10 cellular contexts compared by ENCODE assay signal in genomic region chr14:20278414-20278813, GRCh38. TPM values are rescaled to one million over a fixed set of nuclear protein-coding genes. Genes with fewer than 3 reads are reported as not detected.
A peak's percentile ranks its signal among the peaks of the same experiment; 100 is the strongest.
DNase-seq lines count a peak whose midpoint lies in the region; ATAC-seq and TF ChIP-seq lines count a peak whose summit lies in the region.
"Had no signal": no experiment of that assay in that cellular context is flagged by ENCODE, and none has a peak within 500 bp of the region (broad histone marks: within the 10 kb centered on the region; RNA-seq: fewer than 3 reads in every experiment).

No MANE protein-coding gene starts in this region.

- H3K27ac ChIP-seq in A673 (ENCODE audit: low read depth, low read length, poor library complexity, severe bottlenecking) (no peak overlapping the region), psoas muscle (no peak overlapping the region)
- no peak overlapping the region for H3K27ac ChIP-seq in CD8-positive, alpha-beta T cell (ENCODE audit: low read depth, low read length)

- no TSS peak for BruUV-seq in A673 (replicated peaks; lab: Mats Ljungman, UMichigan)

- H3K9me3 Mint-ChIP-seq in CD8-positive, alpha-beta T cell = peaks cover 12% of the 10 kb centered on the region
- peaks cover 10% of the 10 kb centered on the region for H3K9me3 Mint-ChIP-seq in central memory CD8-positive, alpha-beta T cell

- CTCF ChIA-PET in A673 (lab: Charles Lee) = no interaction called here
- CTCF ChIA-PET in CD8-positive, alpha-beta T cell (lab: Charles Lee) = no interaction called here

- peak overlapping the region; percentile 16 for H3K27ac Mint-ChIP-seq in CD8-positive, alpha-beta T cell
- peak overlapping the region; percentile 5 for H3K27ac Mint-ChIP-seq in central memory CD8-positive, alpha-beta T cell (ENCODE audit: low read depth)

- H3K4me3 ChIP-seq in A673 (ENCODE audit: low read depth, low read length, poor library complexity, severe bottlenecking) (no peak overlapping the region), NB4 (ENCODE audit: low read depth, low read length) (no peak overlapping the region), psoas muscle (no peak overlapping the region)
- no peak overlapping the region for H3K4me3 ChIP-seq in CD8-positive, alpha-beta T cell (ENCODE audit: low read depth, low read length)

- peaks cover 15% of the 10 kb centered on the region for H3K9me3 ChIP-seq in A673 (ENCODE audit: low read depth, low read length, poor library complexity, severe bottlenecking)
- no peaks in the 10 kb centered on the region for H3K9me3 ChIP-seq in CD8-positive, alpha-beta T cell (ENCODE audit: low read length)
- H3K9me3 ChIP-seq in psoas muscle = peaks cover 5% of the 10 kb centered on the region

- WGBS in psoas muscle, 3 donors = 40 to 50% (median 50%) methylated on average over 1 of the region's 1 CpG

- TF ChIP-seq CTCF in A673 (conservative IDR thresholded peaks at IDR 0.05; ENCODE audit: low read depth, low read length) (no peak), NB4 (IDR thresholded peaks at IDR 0.05; ENCODE audit: low read depth, low read length) (no peak), GM20000 (IDR thresholded peaks at IDR 0.05; ENCODE audit: extremely low read depth, missing control alignments) (no peak), psoas muscle (IDR thresholded peaks at IDR 0.05) (no peak)
- TF ChIP-seq CTCF in CD8-positive, alpha-beta T cell (IDR thresholded peaks at IDR 0.05) = no peak

- TF ChIP-seq POLR2A in NB4 (IDR thresholded peaks at IDR 0.05; ENCODE audit: extremely low read depth, insufficient read length) = no peak

- H3K4me1 Mint-ChIP-seq in CD8-positive, alpha-beta T cell (ENCODE audit: low read depth) = peaks cover 27% of the 10 kb centered on the region
- H3K4me1 Mint-ChIP-seq in central memory CD8-positive, alpha-beta T cell = peaks cover 28% of the 10 kb centered on the region

- intact Hi-C loops in A673 (cut with micrococcal nuclease; ENCODE audit: unreplicated experiment) = no loop called here
- intact Hi-C loops in CD8-positive, alpha-beta T cell (cut with DNase I, micrococcal nuclease) = no loop called here
- intact Hi-C loops in psoas muscle (cut with DNase I) = no loop called here

- H3K27me3 ChIP-seq in A673 (replicated peaks; ENCODE audit: insufficient read depth, low read depth, low read length, poor library complexity) (no peaks in the 10 kb centered on the region), psoas muscle (ENCODE audit: insufficient read depth in 3 of 3, low read length in 2 of 3) (no peaks in the 10 kb centered on the region)
- H3K27me3 ChIP-seq in CD8-positive, alpha-beta T cell (ENCODE audit: insufficient read depth, low read length) = no peaks in the 10 kb centered on the region

- POLR2A ChIA-PET in A673 (lab: Charles Lee; ENCODE audit: low non-redundant PET) = interaction anchor here (0.7 kb wide), 1 partner anchor 26 kb away, joined by 3 read pairs; no protein-coding TSS in a partner anchor
- POLR2A ChIA-PET in CD8-positive, alpha-beta T cell (lab: Charles Lee) = interaction anchor here (0.6 kb wide), 1 partner anchor 469 kb away, joined by 7 read pairs; no protein-coding TSS in a partner anchor

- H3K4me3 Mint-ChIP-seq in CD8-positive, alpha-beta T cell = no peak overlapping the region
- H3K4me3 Mint-ChIP-seq in central memory CD8-positive, alpha-beta T cell = no peak overlapping the region

- H3K4me1 ChIP-seq in A673 (ENCODE audit: insufficient read depth, low read length, poor library complexity, severe bottlenecking) (no peaks in the 10 kb centered on the region), psoas muscle (no peaks in the 10 kb centered on the region)
- H3K4me1 ChIP-seq in CD8-positive, alpha-beta T cell (ENCODE audit: insufficient read depth, low read length) = peaks cover 7% of the 10 kb centered on the region

- no peak for ATAC-seq in CD8-positive, alpha-beta T cell
- ATAC-seq in central memory CD8-positive, alpha-beta T cell (replicated peaks; ENCODE audit: extremely low read depth, poor library complexity, severe bottlenecking) = peak; percentile 32
- ATAC-seq in psoas muscle = no peak

- H3K27me3 Mint-ChIP-seq in CD8-positive, alpha-beta T cell (ENCODE audit: low read depth) = no peaks in the 10 kb centered on the region
- no peaks in the 10 kb centered on the region for H3K27me3 Mint-ChIP-seq in central memory CD8-positive, alpha-beta T cell

- H3K36me3 ChIP-seq in A673 (ENCODE audit: insufficient read depth, low read length, poor library complexity, severe bottlenecking) = no peaks in the 10 kb centered on the region
- no peaks in the 10 kb centered on the region for H3K36me3 ChIP-seq in CD8-positive, alpha-beta T cell (ENCODE audit: insufficient read depth, low read length)
- peaks cover 0 to 3% of the 10 kb centered on the region in 2 donors for H3K36me3 ChIP-seq in psoas muscle (ENCODE audit: insufficient read depth in 1 of 2, low read depth in 1 of 2)

- DNase-seq in A673 (ENCODE audit: low spot score) = peak; percentile 40
- DNase-seq in CD8-positive, alpha-beta T cell = peak in 1 of 7 experiments; percentile 30
- peak; percentile 30 for DNase-seq in NB4 (ENCODE audit: low read depth)
- no peak for DNase-seq in central memory CD8-positive, alpha-beta T cell (ENCODE audit: low spot score in 2 of 2)
- no peak for DNase-seq in GM20000 (ENCODE audit: low spot score)
- DNase-seq in iPS-NIHi11 (ENCODE audit: low spot score) = no peak
- no peak for DNase-seq in psoas muscle
- DNase-seq: GF-D8, NCI-H524 treated with DMSO at 0.1 percent for 48 hours, T1000 had no signal

- peaks cover 71% of the 10 kb centered on the region for H3K36me3 Mint-ChIP-seq in CD8-positive, alpha-beta T cell
- H3K36me3 Mint-ChIP-seq in central memory CD8-positive, alpha-beta T cell (ENCODE audit: insufficient read depth) = peaks cover 13% of the 10 kb centered on the region

RNA-seq across cellular contexts. Expression of gene TTC5, which starts 27.3 kb away (rescaled TPM):
- total RNA-seq in A673 (2021) = 31.8 and 31.9 TPM in 2 replicates
- total RNA-seq in CD8-positive, alpha-beta T cell = 1 to 10 TPM; 9.2 to 9.9 TPM
- total RNA-seq in psoas muscle = 10 to 100 TPM in 1 of 4 donors, 1 to 10 TPM in 3; 4.2 to 10.4 (median 7.5) TPM
- polyA plus RNA-seq in psoas muscle = 1 to 10 TPM; 3.2 to 7.6 (median 3.5) TPM

RNA-seq across cellular contexts. Expression of gene OR11H4, which starts 39.3 kb away (rescaled TPM):
- not detected in 2 replicates for total RNA-seq in A673 (2021)
- total RNA-seq in CD8-positive, alpha-beta T cell = not detected
- not detected for total RNA-seq in psoas muscle
- polyA plus RNA-seq in psoas muscle = not detected

RNA-seq across cellular contexts. Expression of gene OR11H7, which starts 49.6 kb away (rescaled TPM):
- total RNA-seq in A673 (2021) (not detected in 2 replicates), psoas muscle (not detected)
- total RNA-seq in CD8-positive, alpha-beta T cell = not detected
- polyA plus RNA-seq in psoas muscle = not detected

RNA-seq across cellular contexts. Expression of gene CCNB1IP1, which starts 54.7 kb away (rescaled TPM):
- 117 and 121 TPM in 2 replicates for total RNA-seq in A673 (2021)
- total RNA-seq in CD8-positive, alpha-beta T cell = 10 to 100 TPM; 26.9 to 28.0 TPM
- 10 to 100 TPM; 11.9 to 37.0 (median 28.1) TPM for total RNA-seq in psoas muscle
- polyA plus RNA-seq in psoas muscle = 10 to 100 TPM; 35.9 to 67.4 (median 46.0) TPM

RNA-seq across cellular contexts. Expression of gene OR11H6, which starts 54.9 kb away (rescaled TPM):
- not detected in 2 replicates for total RNA-seq in A673 (2021)
- not detected for total RNA-seq in CD8-positive, alpha-beta T cell
- total RNA-seq in psoas muscle = not detected
- polyA plus RNA-seq in psoas muscle = not detected

Comparison
In these comparisons a context has a peak if more than half of its experiments do, and no peak if none do; other contexts are left out.
1. DNase-seq: peak in A673 (single experiment) and NB4 (single experiment); none in central memory CD8-positive, alpha-beta T cell (0 of 2), GM20000 (single experiment), iPS-NIHi11 (single experiment) and psoas muscle (0 of 2).